ENCODE assay signal across 20 cellular contexts in genomic region chr6:44404022-44404714, GRCh38.
"Had no signal": no experiment of that assay in that cellular context is flagged by ENCODE, and none has a peak within 500 bp of the region (broad histone marks: within the 10 kb centered on the region; RNA-seq: fewer than 3 reads in every experiment).

No MANE protein-coding gene starts in this region.

- H3K4me3 ChIP-seq: gastrocnemius medialis, heart right ventricle, mucosa of descending colon, psoas muscle, sigmoid colon, skin epidermis, stomach, thoracic aorta, transverse colon had no signal

- DNase-seq: erythroblast; gastrocnemius medialis; heart right ventricle; islet precursor cell; mammary epithelial cell; mucosa of descending colon; naive thymus-derived CD8-positive, alpha-beta T cell; psoas muscle; retina; sigmoid colon; stimulated activated CD4-positive, alpha-beta T cell treated with anti-CD3 and anti-CD28 coated beads, Interleukin-2, amount 100 ng/mL, for 24 hours; stimulated activated CD4-positive, alpha-beta T cell treated with anti-CD3 and anti-CD28 coated beads, Interleukin-4, amount 100 ng/mL, for 4 hours; stimulated activated naive CD4-positive, alpha-beta T cell; stomach; substantia nigra; transverse colon had no signal

- H3K9me3 ChIP-seq: gastrocnemius medialis, heart right ventricle, mucosa of descending colon, neutrophil, psoas muscle, sigmoid colon, stomach, thoracic aorta, transverse colon had no signal

- ATAC-seq: gastrocnemius medialis; heart right ventricle; left lobe of liver; mucosa of descending colon; naive thymus-derived CD8-positive, alpha-beta T cell; psoas muscle had no signal

- H3K27me3 Mint-ChIP-seq: naive thymus-derived CD8-positive, alpha-beta T cell had no signal

- H3K27ac ChIP-seq: gastrocnemius medialis, heart right ventricle, neutrophil, psoas muscle, sigmoid colon, skin epidermis, stomach, thoracic aorta, transverse colon had no signal

- H3K4me3 Mint-ChIP-seq: naive thymus-derived CD8-positive, alpha-beta T cell had no signal

- H3K27me3 ChIP-seq: gastrocnemius medialis, heart right ventricle, neutrophil, sigmoid colon, stomach, transverse colon had no signal
